Comparison of ENCODE assay signal across 1 cellular context in the genomic region with DNA sequence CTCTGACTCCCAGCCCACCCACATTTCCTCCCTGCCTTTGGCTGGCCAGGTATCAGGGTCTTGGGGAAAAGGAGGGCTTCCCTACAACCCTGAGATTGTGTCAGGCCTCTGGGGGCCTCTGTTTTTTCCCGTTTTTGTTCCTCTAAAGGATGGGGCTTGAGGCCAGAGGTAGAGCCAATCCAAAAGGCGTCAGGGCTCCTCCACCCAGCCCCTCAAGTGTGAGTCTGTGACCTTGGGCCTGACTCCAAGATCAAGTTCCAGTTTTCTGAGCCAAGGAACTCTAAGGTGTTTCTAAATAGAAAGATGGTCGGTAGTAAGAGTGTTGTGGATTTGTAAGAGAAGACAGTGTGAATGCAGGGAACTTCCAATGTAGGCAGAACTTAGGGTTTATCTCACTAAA.
TF ChIP-seq lines count a peak whose summit lies in the region.

No MANE protein-coding gene starts in this region.

TF ChIP-seq in SK-N-SH treated with all-trans-retinoic acid at 6 μM for 48 hours, 23 proteins besides CTCF, POLR2A, EP300 and RAD21 (continued from another document):
- TF ChIP-seq, protein P1, sequence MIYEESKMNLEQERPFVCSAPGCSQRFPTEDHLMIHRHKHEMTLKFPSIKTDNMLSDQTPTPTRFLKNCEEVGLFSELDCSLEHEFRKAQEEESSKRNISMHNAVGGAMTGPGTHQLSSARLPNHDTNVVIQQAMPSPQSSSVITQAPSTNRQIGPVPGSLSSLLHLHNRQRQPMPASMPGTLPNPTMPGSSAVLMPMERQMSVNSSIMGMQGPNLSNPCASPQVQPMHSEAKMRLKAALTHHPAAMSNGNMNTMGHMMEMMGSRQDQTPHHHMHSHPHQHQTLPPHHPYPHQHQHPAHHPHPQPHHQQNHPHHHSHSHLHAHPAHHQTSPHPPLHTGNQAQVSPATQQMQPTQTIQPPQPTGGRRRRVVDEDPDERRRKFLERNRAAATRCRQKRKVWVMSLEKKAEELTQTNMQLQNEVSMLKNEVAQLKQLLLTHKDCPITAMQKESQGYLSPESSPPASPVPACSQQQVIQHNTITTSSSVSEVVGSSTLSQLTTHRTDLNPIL (CRISPR knock-in tag; IDR thresholded peaks at IDR 0.05; ENCODE audit: low read depth): no peak
- TF ChIP-seq RARB (CRISPR knock-in tag; IDR thresholded peaks at IDR 0.05): no peak
- no peak for TF ChIP-seq TOX (CRISPR knock-in tag; IDR thresholded peaks at IDR 0.05; ENCODE audit: borderline replicate concordance)
- TF ChIP-seq ZNF8 (CRISPR knock-in tag; IDR thresholded peaks at IDR 0.05): no peak
- no peak for TF ChIP-seq ZC3H10 (CRISPR knock-in tag; IDR thresholded peaks at IDR 0.05)
- TF ChIP-seq ISL1 (CRISPR knock-in tag; IDR thresholded peaks at IDR 0.05): no peak
- no peak for TF ChIP-seq POU6F1 (CRISPR knock-in tag; IDR thresholded peaks at IDR 0.05; ENCODE audit: borderline replicate concordance, low read depth)
- no peak for TF ChIP-seq ZFP3 (CRISPR knock-in tag; IDR thresholded peaks at IDR 0.05)
- TF ChIP-seq PATZ1 (CRISPR knock-in tag; IDR thresholded peaks at IDR 0.05; ENCODE audit: borderline replicate concordance): no peak
